10 cellular contexts compared by ENCODE assay signal in the genomic region with DNA sequence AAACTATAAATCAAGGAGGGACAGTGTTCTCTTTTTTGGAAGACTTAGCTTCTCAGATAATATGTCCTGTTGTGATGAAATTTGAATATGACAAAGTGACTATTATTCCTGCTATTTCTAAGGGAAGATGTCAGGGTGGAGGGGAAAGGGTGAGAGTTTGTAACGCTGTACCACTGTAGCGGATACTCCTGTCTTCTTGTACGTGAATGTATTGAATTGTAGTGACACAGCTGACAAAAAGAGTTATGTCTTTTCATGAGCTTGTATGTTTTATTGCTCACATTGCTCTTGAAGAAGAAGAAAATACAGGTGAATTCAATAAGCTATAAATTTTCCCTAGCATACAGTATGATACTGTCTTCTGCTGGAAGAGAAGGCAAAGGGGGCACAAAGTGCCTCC.
"Had no signal": no experiment of that assay in that cellular context is flagged by ENCODE, and none has a peak within 500 bp of the region (broad histone marks: within the 10 kb centered on the region; RNA-seq: fewer than 3 reads in every experiment).

No MANE protein-coding gene starts in this region.

- H3K9me3 ChIP-seq: HAP-1 had no signal

- H3K9ac ChIP-seq: GM23248 had no signal

- H3K27ac ChIP-seq: GM23248 had no signal

- FAIRE-seq: H54 had no signal

- H3K4me3 Mint-ChIP-seq: GM23338, H9, HFFc6 had no signal

- DNase-seq: GM23248, GOT3, H7, H9, HCEC 1CT, HFFc6 had no signal

- H3K4me2 ChIP-seq: GM23338 had no signal

- H3K4me1 Mint-ChIP-seq: GM23338, H9 had no signal

- ATAC-seq: GM23338, HCT116 had no signal

- H3K4me3 ChIP-seq: GM23248, GM23338, HAP-1 had no signal

- H3K9me3 Mint-ChIP-seq: H9 had no signal

- H2AFZ ChIP-seq: GM23248, GM23338 had no signal

- H3K27ac Mint-ChIP-seq: GM23338, H9, HFFc6 had no signal

- H3K4me1 ChIP-seq: HAP-1 had no signal

- H3K36me3 ChIP-seq: HAP-1 had no signal
